10 cellular contexts compared by ENCODE assay signal in genomic region chr12:93526786-93527428, GRCh38. TPM values are rescaled to one million over a fixed set of nuclear protein-coding genes. Genes with fewer than 3 reads are reported as not detected.
A peak's percentile ranks its signal among the peaks of the same experiment; 100 is the strongest.
DNase-seq lines count a peak whose midpoint lies in the region; TF ChIP-seq lines count a peak whose summit lies in the region.
"Had no signal": no experiment of that assay in that cellular context is flagged by ENCODE, and none has a peak within 500 bp of the region (broad histone marks: within the 10 kb centered on the region; RNA-seq: fewer than 3 reads in every experiment).

No MANE protein-coding gene starts in this region.

- H3K27me3 ChIP-seq in HAP-1 (ENCODE audit: low read depth) = no peaks in the 10 kb centered on the region
- no peaks in the 10 kb centered on the region for H3K27me3 ChIP-seq in thyroid gland

- TF ChIP-seq CTCF in fibroblast of the aortic adventitia (IDR thresholded peaks at IDR 0.05; ENCODE audit: insufficient read depth, low read length) = no peak
- TF ChIP-seq CTCF in thyroid gland (IDR thresholded peaks at IDR 0.05) = no peak

- peaks cover 15% of the 10 kb centered on the region for H3K4me1 ChIP-seq in HAP-1
- H3K4me1 ChIP-seq in thyroid gland = peaks cover 0 to 5% of the 10 kb centered on the region in 2 donors

- in situ Hi-C loops in HAP-1 (cut with MboI; ENCODE audit: low sequenced_read_pairs) = no loop called here

- intact Hi-C loops in thyroid gland (cut with DNase I) = no loop called here

- H3K4me3 ChIP-seq in HAP-1 (no peak overlapping the region), fibroblast of the aortic adventitia (ENCODE audit: low read depth, low read length) (no peak overlapping the region), thyroid gland (replicated peaks in 1 of 3) (no peak overlapping the region)
- H3K4me3 ChIP-seq: GM12878 had no signal

- no peak for TF ChIP-seq POLR2A in thyroid gland (IDR thresholded peaks at IDR 0.05)

- H3K9me3 ChIP-seq in HAP-1 (no peaks in the 10 kb centered on the region), thyroid gland (no peaks in the 10 kb centered on the region)

- DNase-seq in HAP-1 (ENCODE audit: low spot score in 2 of 2) (peak; percentile 59 to 74), RPMI7951 (ENCODE audit: low read depth) (peak; percentile 91), fibroblast of the aortic adventitia (ENCODE audit: low read depth) (peak; percentile 92), thyroid gland (peak; percentile 43 to 71), AML-193 (lab: John Stamatoyannopoulos, UW) (no peak), NCI-H128 (lab: John Stamatoyannopoulos, UW; ENCODE audit: unreplicated experiment) (no peak), cerebellar nuclear complex (lab: John Stamatoyannopoulos, UW) (no peak)
- DNase-seq: activated CD4-positive, alpha-beta T cell treated with anti-CD3 and anti-CD28 coated beads for 36 hours; amygdala had no signal

- peak overlapping the region in 2 of 3 donors; percentile 53 to 54 for H3K27ac ChIP-seq in thyroid gland

- H3K36me3 ChIP-seq in HAP-1 (replicated peaks) (no peaks in the 10 kb centered on the region), thyroid gland (no peaks in the 10 kb centered on the region)

- WGBS in thyroid gland, 2 donors = 19 to 41% methylated on average over 4 of the region's 4 CpGs

RNA-seq across cellular contexts. Expression of gene SOCS2, which starts 45.6 kb away (rescaled TPM):
- 7.3 and 9.5 TPM in 2 replicates for total RNA-seq in RPMI7951 (2014; rRNA removed; shearing (Covaris generic))
- total RNA-seq in fibroblast of the aortic adventitia (ENCODE audit: low replicate concordance) (6.3 and 15.0 TPM in 2 replicates), thyroid gland (10 to 100 TPM; 28.6 to 79.8 (median 66.9) TPM)

RNA-seq across cellular contexts. Expression of gene MRPL42, which starts 59.6 kb away (rescaled TPM):
- total RNA-seq in RPMI7951 (2014; rRNA removed; shearing (Covaris generic)) = 89.8 and 127 TPM in 2 replicates
- total RNA-seq in fibroblast of the aortic adventitia (ENCODE audit: low replicate concordance) (19.0 and 96.6 TPM in 2 replicates), thyroid gland (10 to 100 TPM; 42.1 to 71.8 (median 64.0) TPM)

Comparison
In these comparisons a context has a peak if more than half of its experiments do, and no peak if none do; other contexts are left out.
1. DNase-seq: peak in HAP-1 (2 of 2), RPMI7951 (single experiment), fibroblast of the aortic adventitia (single experiment) and thyroid gland (2 of 2); none in AML-193 (0 of 2), NCI-H128 (single experiment) and cerebellar nuclear complex (0 of 2).